ENCODE assay signal across 8 cellular contexts in the genomic region with DNA sequence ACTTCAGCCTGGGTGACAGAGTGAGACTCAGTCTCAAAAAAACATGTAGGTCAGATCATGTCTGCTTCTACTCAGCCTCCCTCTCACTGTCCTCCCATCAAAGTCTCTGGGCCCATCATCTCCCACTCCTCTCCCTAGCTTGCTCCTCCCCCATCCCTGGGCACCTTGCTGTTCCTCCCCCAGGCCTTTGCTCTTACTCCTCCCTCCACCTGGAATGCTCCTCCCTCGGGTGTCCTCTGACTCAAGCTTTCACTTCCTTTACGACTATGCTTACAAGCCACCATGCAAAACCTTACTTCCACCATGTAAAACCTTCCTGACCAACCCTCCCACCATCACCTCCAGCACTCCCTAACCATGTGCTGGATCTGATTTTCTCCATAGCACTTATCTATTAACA. TPM values are rescaled to one million over a fixed set of nuclear protein-coding genes. Genes with fewer than 3 reads are reported as not detected.
DNase-seq lines count a peak whose midpoint lies in the region; ATAC-seq and TF ChIP-seq lines count a peak whose summit lies in the region.

No MANE protein-coding gene starts in this region.

- peak overlapping the region; percentile 19 for H3K27ac Mint-ChIP-seq in activated CD4-positive, alpha-beta T cell treated with anti-CD3 and anti-CD28 coated beads for 36 hours
- H3K27ac Mint-ChIP-seq in WTC11: no peak overlapping the region; the same call in 1 of the 2 replicates

- peak; percentile 55 for DNase-seq in activated CD4-positive, alpha-beta T cell treated with anti-CD3 and anti-CD28 coated beads for 36 hours
- no peak for DNase-seq in activated CD4-positive, alpha-beta T cell treated with anti-CD3 and anti-CD28 coated beads for 4 hours
- no peak for DNase-seq in WTC11 (ENCODE audit: low spot score)
- DNase-seq in OCI-M1 (lab: John Stamatoyannopoulos, UW): no peak
- no peak for DNase-seq in ureter (ENCODE audit: low spot score)
- DNase-seq in NCI-H187 (lab: John Stamatoyannopoulos, UW): no peak

- no peak overlapping the region for H3K9ac ChIP-seq in skeletal muscle tissue (ENCODE audit: low read depth in 1 of 3, low read length in 3 of 3)

- peaks cover 3 to 7% (median 4%) of the 10 kb centered on the region in 3 donors for H3K4me1 ChIP-seq in skeletal muscle tissue (ENCODE audit: control insufficient read depth in 3 of 3, insufficient read depth in 3 of 3, low read length in 3 of 3)

- no peak for TF ChIP-seq CTCF in WTC11 (IDR thresholded peaks at IDR 0.05)

- POLR2A ChIA-PET in activated CD4-positive, alpha-beta T cell treated with anti-CD3 and anti-CD28 coated beads for 36 hours (lab: Charles Lee): interaction anchor here (0.6 kb wide), 1 partner anchor 312 kb away, joined by 7 read pairs; no protein-coding TSS in a partner anchor
- POLR2A ChIA-PET in WTC11 (lab: Charles Lee): no interaction called here

- peaks cover 12% of the 10 kb centered on the region for H3K4me1 Mint-ChIP-seq in activated CD4-positive, alpha-beta T cell treated with anti-CD3 and anti-CD28 coated beads for 36 hours
- peaks cover 5% of the 10 kb centered on the region; the same call in 1 of the 2 replicates for H3K4me1 Mint-ChIP-seq in WTC11

- no peaks in the 10 kb centered on the region for H3K9me3 ChIP-seq in skeletal muscle tissue (ENCODE audit: control insufficient read depth in 3 of 3, low read length in 3 of 3)

- intact Hi-C loops in activated CD4-positive, alpha-beta T cell treated with anti-CD3 and anti-CD28 coated beads for 36 hours (cut with DNase I, micrococcal nuclease): loop anchor here in 1 of 2 experiments (1.0 kb wide), 2 partner anchors 19 to 52 kb away; no protein-coding TSS in a partner anchor

- no peak overlapping the region for H3K4me3 Mint-ChIP-seq in activated CD4-positive, alpha-beta T cell treated with anti-CD3 and anti-CD28 coated beads for 36 hours
- H3K4me3 Mint-ChIP-seq in WTC11: no peak overlapping the region

- no peaks in the 10 kb centered on the region for H3K27me3 Mint-ChIP-seq in activated CD4-positive, alpha-beta T cell treated with anti-CD3 and anti-CD28 coated beads for 36 hours
- H3K27me3 Mint-ChIP-seq in WTC11 (ENCODE audit: low read depth): no peaks in the 10 kb centered on the region

- ATAC-seq in activated CD4-positive, alpha-beta T cell treated with anti-CD3 and anti-CD28 coated beads for 36 hours: peak; percentile 96
- ATAC-seq in HG02763 (IDR thresholded peaks at IDR 0.05; ENCODE audit: unreplicated experiment): peak; percentile 87
- ATAC-seq in WTC11: peak; percentile 51

- H3K27me3 ChIP-seq in skeletal muscle tissue (ENCODE audit: control insufficient read depth in 3 of 3, insufficient read depth in 3 of 3, low read length in 3 of 3): no peaks in the 10 kb centered on the region

- CTCF ChIA-PET in activated CD4-positive, alpha-beta T cell treated with anti-CD3 and anti-CD28 coated beads for 36 hours (lab: Charles Lee): interaction anchor here (1.4 to 1.5 kb wide), 2 partner anchors 29 to 69 kb away, joined by 3 to 6 read pairs; no protein-coding TSS in a partner anchor
- CTCF ChIA-PET in WTC11 (lab: Charles Lee): no interaction called here

- no peaks in the 10 kb centered on the region for H3K9me3 Mint-ChIP-seq in activated CD4-positive, alpha-beta T cell treated with anti-CD3 and anti-CD28 coated beads for 36 hours (ENCODE audit: low read depth)
- no peaks in the 10 kb centered on the region for H3K9me3 Mint-ChIP-seq in WTC11

- peak overlapping the region; percentile 16 for H3K27ac ChIP-seq in skeletal muscle tissue (ENCODE audit: low read depth, low read length)

- no peak overlapping the region for H3K4me3 ChIP-seq in skeletal muscle tissue (ENCODE audit: low read length in 3 of 3)

- H3K36me3 ChIP-seq in skeletal muscle tissue (ENCODE audit: control insufficient read depth in 3 of 3, insufficient read depth in 3 of 3, low read length in 3 of 3): peaks cover 25 to 39% (median 26%) of the 10 kb centered on the region in 3 donors

- H3K36me3 Mint-ChIP-seq in activated CD4-positive, alpha-beta T cell treated with anti-CD3 and anti-CD28 coated beads for 36 hours (ENCODE audit: low read depth): peaks cover 58% of the 10 kb centered on the region
- peaks cover 73% of the 10 kb centered on the region for H3K36me3 Mint-ChIP-seq in WTC11

TF ChIP-seq in WTC11, 78 proteins besides CTCF, POLR2A, EP300 and RAD21:
- no peak for TF ChIP-seq ZNF396 (CRISPR knock-in tag; IDR thresholded peaks at IDR 0.05; ENCODE audit: borderline replicate concordance)
- no peak for TF ChIP-seq NFE2L1 (CRISPR knock-in tag; IDR thresholded peaks at IDR 0.05)
- no peak for TF ChIP-seq ZNF416 (CRISPR knock-in tag; IDR thresholded peaks at IDR 0.05)
- TF ChIP-seq, protein P1, sequence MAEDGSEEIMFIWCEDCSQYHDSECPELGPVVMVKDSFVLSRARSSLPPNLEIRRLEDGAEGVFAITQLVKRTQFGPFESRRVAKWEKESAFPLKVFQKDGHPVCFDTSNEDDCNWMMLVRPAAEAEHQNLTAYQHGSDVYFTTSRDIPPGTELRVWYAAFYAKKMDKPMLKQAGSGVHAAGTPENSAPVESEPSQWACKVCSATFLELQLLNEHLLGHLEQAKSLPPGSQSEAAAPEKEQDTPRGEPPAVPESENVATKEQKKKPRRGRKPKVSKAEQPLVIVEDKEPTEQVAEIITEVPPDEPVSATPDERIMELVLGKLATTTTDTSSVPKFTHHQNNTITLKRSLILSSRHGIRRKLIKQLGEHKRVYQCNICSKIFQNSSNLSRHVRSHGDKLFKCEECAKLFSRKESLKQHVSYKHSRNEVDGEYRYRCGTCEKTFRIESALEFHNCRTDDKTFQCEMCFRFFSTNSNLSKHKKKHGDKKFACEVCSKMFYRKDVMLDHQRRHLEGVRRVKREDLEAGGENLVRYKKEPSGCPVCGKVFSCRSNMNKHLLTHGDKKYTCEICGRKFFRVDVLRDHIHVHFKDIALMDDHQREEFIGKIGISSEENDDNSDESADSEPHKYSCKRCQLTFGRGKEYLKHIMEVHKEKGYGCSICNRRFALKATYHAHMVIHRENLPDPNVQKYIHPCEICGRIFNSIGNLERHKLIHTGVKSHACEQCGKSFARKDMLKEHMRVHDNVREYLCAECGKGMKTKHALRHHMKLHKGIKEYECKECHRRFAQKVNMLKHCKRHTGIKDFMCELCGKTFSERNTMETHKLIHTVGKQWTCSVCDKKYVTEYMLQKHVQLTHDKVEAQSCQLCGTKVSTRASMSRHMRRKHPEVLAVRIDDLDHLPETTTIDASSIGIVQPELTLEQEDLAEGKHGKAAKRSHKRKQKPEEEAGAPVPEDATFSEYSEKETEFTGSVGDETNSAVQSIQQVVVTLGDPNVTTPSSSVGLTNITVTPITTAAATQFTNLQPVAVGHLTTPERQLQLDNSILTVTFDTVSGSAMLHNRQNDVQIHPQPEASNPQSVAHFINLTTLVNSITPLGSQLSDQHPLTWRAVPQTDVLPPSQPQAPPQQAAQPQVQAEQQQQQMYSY (CRISPR knock-in tag; IDR thresholded peaks at IDR 0.05): no peak
- no peak for TF ChIP-seq ZNF671 (CRISPR knock-in tag; IDR thresholded peaks at IDR 0.05)
- TF ChIP-seq ZNF317 (CRISPR knock-in tag; IDR thresholded peaks at IDR 0.05; ENCODE audit: borderline replicate concordance, low read depth): no peak
- TF ChIP-seq, protein P2, sequence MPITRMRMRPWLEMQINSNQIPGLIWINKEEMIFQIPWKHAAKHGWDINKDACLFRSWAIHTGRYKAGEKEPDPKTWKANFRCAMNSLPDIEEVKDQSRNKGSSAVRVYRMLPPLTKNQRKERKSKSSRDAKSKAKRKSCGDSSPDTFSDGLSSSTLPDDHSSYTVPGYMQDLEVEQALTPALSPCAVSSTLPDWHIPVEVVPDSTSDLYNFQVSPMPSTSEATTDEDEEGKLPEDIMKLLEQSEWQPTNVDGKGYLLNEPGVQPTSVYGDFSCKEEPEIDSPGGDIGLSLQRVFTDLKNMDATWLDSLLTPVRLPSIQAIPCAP (CRISPR knock-in tag; IDR thresholded peaks at IDR 0.05): no peak
- no peak for TF ChIP-seq MYBL2 (CRISPR knock-in tag; IDR thresholded peaks at IDR 0.05)
- no peak for TF ChIP-seq SOX15 (CRISPR knock-in tag; IDR thresholded peaks at IDR 0.05)

RNA-seq across cellular contexts. Expression of a gene that starts 51.5 kb away (rescaled TPM):
- 10 to 100 TPM; 21.6 to 22.8 TPM for total RNA-seq in activated CD4-positive, alpha-beta T cell treated with anti-CD3 and anti-CD28 coated beads for 36 hours
- 34.9 to 42.7 TPM (median 37.2 TPM) in 3 replicates for total RNA-seq in WTC11 (2021)
- total RNA-seq in skeletal muscle tissue: 15.1 TPM
- total RNA-seq in ureter: 33.4 TPM
